5 cellular contexts compared by ENCODE assay signal in the genomic region with DNA sequence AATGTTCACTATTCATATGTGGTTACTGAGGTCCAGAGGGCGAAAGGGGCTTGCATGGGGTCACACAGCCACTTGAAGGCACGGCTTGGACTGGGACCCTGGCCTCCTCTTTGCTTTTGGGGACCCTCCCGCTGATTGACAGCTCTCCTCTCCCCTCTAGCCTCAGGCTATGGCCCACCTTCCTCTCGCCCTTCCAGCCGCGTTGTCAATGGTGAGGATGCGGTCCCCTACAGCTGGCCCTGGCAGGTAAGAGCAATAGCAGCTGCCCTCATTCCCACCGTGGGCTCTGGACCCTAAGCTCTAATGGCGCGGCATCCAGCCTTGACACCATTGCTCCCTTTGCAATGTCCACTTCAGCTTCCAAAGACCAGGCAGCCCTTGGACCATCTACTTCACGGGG. TPM values are rescaled to one million over a fixed set of nuclear protein-coding genes. Genes with fewer than 3 reads are reported as not detected.
"Had no signal": no experiment of that assay in that cellular context is flagged by ENCODE, and none has a peak within 500 bp of the region (broad histone marks: within the 10 kb centered on the region; RNA-seq: fewer than 3 reads in every experiment).

No MANE protein-coding gene starts in this region.

RNA-seq across cellular contexts. Expression of a gene that starts 1.4 kb away (rescaled TPM):
- total RNA-seq: GM23248, H9, IMR-90 had no signal
- polyA plus RNA-seq: GM23248, IMR-90, K562 had no signal

RNA-seq across cellular contexts. Expression of a gene that starts 23.2 kb away (rescaled TPM):
- total RNA-seq: GM23248, H9, HT-29, IMR-90 had no signal
- polyA plus RNA-seq: GM23248, IMR-90, K562 had no signal
